1 cellular context compared by ENCODE assay signal in genomic region chr12:124277394-124278222, GRCh38.
TF ChIP-seq lines count a peak whose summit lies in the region.

No MANE protein-coding gene starts in this region.

TF ChIP-seq in K562, 482 proteins besides CTCF, POLR2A, EP300 and RAD21 (continued from another document):
- TF ChIP-seq, protein P1, sequence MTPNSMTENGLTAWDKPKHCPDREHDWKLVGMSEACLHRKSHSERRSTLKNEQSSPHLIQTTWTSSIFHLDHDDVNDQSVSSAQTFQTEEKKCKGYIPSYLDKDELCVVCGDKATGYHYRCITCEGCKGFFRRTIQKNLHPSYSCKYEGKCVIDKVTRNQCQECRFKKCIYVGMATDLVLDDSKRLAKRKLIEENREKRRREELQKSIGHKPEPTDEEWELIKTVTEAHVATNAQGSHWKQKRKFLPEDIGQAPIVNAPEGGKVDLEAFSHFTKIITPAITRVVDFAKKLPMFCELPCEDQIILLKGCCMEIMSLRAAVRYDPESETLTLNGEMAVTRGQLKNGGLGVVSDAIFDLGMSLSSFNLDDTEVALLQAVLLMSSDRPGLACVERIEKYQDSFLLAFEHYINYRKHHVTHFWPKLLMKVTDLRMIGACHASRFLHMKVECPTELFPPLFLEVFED (CRISPR knock-in tag; conservative IDR thresholded peaks at IDR 0.05): 0 out of 2 replicates have a peak, but pooled peaks have one; percentile 66
- TF ChIP-seq, protein P2, sequence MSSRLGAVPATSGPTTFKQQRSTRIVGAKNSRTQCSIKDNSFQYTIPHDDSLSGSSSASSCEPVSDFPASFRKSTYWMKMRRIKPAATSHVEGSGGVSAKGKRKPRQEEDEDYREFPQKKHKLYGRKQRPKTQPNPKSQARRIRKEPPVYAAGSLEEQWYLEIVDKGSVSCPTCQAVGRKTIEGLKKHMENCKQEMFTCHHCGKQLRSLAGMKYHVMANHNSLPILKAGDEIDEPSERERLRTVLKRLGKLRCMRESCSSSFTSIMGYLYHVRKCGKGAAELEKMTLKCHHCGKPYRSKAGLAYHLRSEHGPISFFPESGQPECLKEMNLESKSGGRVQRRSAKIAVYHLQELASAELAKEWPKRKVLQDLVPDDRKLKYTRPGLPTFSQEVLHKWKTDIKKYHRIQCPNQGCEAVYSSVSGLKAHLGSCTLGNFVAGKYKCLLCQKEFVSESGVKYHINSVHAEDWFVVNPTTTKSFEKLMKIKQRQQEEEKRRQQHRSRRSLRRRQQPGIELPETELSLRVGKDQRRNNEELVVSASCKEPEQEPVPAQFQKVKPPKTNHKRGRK (tag; IDR thresholded peaks at IDR 0.05): peak; percentile 89
- TF ChIP-seq, protein P3, sequence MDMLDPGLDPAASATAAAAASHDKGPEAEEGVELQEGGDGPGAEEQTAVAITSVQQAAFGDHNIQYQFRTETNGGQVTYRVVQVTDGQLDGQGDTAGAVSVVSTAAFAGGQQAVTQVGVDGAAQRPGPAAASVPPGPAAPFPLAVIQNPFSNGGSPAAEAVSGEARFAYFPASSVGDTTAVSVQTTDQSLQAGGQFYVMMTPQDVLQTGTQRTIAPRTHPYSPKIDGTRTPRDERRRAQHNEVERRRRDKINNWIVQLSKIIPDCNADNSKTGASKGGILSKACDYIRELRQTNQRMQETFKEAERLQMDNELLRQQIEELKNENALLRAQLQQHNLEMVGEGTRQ (CRISPR knock-in tag; IDR thresholded peaks at IDR 0.05): peak; percentile 58; the same call in 1 of the 2 replicates
- TF ChIP-seq RAD51 (IDR thresholded peaks at IDR 0.05; ENCODE audit: borderline replicate concordance, low read depth) (peak; percentile 26; the same call in 1 of the 2 replicates), RBM34 (IDR thresholded peaks at IDR 0.05; ENCODE audit: borderline replicate concordance, insufficient read depth, low read length) (no peak), HCFC1 (IDR thresholded peaks at IDR 0.05; ENCODE audit: low read depth, low read length) (no peak)
TF ChIP-seq in K562: peak in this region for 5.
